In the genomic region with DNA sequence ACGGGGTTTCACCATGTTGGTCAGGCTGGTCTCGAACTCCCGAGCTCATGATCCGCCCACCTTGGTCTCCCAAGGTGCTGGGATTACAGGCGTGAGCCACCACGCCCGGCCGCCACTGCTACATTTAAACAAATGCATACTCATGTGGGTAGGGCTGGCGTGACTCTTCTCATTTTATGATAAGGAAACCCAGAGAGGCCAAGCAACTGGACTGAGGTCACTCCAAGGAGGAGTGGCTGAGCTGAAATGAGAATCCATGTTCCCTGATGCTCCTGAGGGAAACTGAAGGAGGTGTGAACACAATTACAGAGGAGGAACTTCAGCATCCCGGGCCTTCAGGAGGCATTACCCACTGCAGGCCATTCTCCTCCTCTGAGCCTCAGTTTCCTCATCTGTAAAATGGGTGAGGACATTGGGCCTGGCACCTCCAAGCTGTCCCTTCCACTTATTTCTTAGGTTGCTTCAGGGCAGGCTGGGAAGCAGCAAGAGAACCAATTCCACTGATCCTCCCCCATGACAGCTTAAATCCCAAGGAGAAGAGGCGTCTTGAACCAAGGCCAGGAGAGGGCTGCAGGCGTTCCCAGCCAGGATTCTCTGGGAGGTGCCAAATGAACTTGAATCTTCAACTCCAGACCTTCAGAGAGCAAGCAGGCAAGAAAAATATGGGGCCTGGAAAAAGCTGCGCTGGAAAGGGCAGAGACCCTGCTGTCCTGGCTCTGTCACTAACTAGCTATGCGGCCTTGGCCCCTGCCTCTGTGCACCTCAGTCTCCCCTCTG, we compare ENCODE assay signal across 1 cellular context.
TF ChIP-seq lines count a peak whose summit lies in the region.

No MANE protein-coding gene starts in this region.

TF ChIP-seq in SK-N-SH, 30 proteins besides CTCF, POLR2A, EP300 and RAD21:
- TF ChIP-seq GABPA (IDR thresholded peaks at IDR 0.05; ENCODE audit: low read depth) = no peak
- TF ChIP-seq, protein P1, sequence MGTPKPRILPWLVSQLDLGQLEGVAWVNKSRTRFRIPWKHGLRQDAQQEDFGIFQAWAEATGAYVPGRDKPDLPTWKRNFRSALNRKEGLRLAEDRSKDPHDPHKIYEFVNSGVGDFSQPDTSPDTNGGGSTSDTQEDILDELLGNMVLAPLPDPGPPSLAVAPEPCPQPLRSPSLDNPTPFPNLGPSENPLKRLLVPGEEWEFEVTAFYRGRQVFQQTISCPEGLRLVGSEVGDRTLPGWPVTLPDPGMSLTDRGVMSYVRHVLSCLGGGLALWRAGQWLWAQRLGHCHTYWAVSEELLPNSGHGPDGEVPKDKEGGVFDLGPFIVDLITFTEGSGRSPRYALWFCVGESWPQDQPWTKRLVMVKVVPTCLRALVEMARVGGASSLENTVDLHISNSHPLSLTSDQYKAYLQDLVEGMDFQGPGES (IDR thresholded peaks at IDR 0.05; ENCODE audit: low read depth, low read length) = no peak
- TF ChIP-seq TCF12 (IDR thresholded peaks at IDR 0.05) = no peak
- TF ChIP-seq EZH2phosphoT487 (IDR thresholded peaks at IDR 0.05; ENCODE audit: borderline replicate concordance, low read depth) = no peak
- TF ChIP-seq, protein P2, sequence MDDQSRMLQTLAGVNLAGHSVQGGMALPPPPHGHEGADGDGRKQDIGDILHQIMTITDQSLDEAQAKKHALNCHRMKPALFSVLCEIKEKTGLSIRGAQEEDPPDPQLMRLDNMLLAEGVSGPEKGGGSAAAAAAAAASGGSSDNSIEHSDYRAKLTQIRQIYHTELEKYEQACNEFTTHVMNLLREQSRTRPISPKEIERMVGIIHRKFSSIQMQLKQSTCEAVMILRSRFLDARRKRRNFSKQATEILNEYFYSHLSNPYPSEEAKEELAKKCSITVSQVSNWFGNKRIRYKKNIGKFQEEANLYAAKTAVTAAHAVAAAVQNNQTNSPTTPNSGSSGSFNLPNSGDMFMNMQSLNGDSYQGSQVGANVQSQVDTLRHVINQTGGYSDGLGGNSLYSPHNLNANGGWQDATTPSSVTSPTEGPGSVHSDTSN (IDR thresholded peaks at IDR 0.05) = no peak
- TF ChIP-seq TEAD4 (IDR thresholded peaks at IDR 0.05; ENCODE audit: borderline replicate concordance, insufficient read depth) = no peak
- no peak for TF ChIP-seq MEF2A (IDR thresholded peaks at IDR 0.05; ENCODE audit: borderline replicate concordance, low read depth)
- no peak for TF ChIP-seq NRF1 (IDR thresholded peaks at IDR 0.05; ENCODE audit: low read depth, low read length)
- TF ChIP-seq, protein P3, sequence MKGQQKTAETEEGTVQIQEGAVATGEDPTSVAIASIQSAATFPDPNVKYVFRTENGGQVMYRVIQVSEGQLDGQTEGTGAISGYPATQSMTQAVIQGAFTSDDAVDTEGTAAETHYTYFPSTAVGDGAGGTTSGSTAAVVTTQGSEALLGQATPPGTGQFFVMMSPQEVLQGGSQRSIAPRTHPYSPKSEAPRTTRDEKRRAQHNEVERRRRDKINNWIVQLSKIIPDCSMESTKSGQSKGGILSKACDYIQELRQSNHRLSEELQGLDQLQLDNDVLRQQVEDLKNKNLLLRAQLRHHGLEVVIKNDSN (IDR thresholded peaks at IDR 0.05; ENCODE audit: borderline replicate concordance, low read depth) = no peak
- TF ChIP-seq, protein P4, sequence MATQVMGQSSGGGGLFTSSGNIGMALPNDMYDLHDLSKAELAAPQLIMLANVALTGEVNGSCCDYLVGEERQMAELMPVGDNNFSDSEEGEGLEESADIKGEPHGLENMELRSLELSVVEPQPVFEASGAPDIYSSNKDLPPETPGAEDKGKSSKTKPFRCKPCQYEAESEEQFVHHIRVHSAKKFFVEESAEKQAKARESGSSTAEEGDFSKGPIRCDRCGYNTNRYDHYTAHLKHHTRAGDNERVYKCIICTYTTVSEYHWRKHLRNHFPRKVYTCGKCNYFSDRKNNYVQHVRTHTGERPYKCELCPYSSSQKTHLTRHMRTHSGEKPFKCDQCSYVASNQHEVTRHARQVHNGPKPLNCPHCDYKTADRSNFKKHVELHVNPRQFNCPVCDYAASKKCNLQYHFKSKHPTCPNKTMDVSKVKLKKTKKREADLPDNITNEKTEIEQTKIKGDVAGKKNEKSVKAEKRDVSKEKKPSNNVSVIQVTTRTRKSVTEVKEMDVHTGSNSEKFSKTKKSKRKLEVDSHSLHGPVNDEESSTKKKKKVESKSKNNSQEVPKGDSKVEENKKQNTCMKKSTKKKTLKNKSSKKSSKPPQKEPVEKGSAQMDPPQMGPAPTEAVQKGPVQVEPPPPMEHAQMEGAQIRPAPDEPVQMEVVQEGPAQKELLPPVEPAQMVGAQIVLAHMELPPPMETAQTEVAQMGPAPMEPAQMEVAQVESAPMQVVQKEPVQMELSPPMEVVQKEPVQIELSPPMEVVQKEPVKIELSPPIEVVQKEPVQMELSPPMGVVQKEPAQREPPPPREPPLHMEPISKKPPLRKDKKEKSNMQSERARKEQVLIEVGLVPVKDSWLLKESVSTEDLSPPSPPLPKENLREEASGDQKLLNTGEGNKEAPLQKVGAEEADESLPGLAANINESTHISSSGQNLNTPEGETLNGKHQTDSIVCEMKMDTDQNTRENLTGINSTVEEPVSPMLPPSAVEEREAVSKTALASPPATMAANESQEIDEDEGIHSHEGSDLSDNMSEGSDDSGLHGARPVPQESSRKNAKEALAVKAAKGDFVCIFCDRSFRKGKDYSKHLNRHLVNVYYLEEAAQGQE (IDR thresholded peaks at IDR 0.05; ENCODE audit: low read depth, low read length) = no peak
